In genomic region chr5:10454591-10455272, GRCh38 we compare ENCODE assay signal across 1 cellular context.
TF ChIP-seq lines count a peak whose summit lies in the region.

No MANE protein-coding gene starts in this region.

TF ChIP-seq in IMR-90, 13 proteins besides CTCF, POLR2A, EP300 and RAD21 (continued from another document):
- TF ChIP-seq SMC3 (IDR thresholded peaks at IDR 0.05; ENCODE audit: low read depth, low read length): 0 out of 2 replicates have a peak, but pooled peaks have one; percentile 11
- no peak for TF ChIP-seq CEBPB (IDR thresholded peaks at IDR 0.05; ENCODE audit: low read depth, low read length)
- peak; percentile 46; the same call in 1 of the 2 replicates for TF ChIP-seq MXI1 (IDR thresholded peaks at IDR 0.05; ENCODE audit: borderline replicate concordance, low read depth, low read length)
